In genomic region chr11:86978756-86979608, GRCh38 we compare ENCODE assay signal across 8 cellular contexts. TPM values are rescaled to one million over a fixed set of nuclear protein-coding genes. Genes with fewer than 3 reads are reported as not detected.
DNase-seq lines count a peak whose midpoint lies in the region; ATAC-seq and TF ChIP-seq lines count a peak whose summit lies in the region.

No MANE protein-coding gene starts in this region.

- no peaks in the 10 kb centered on the region for H3K4me1 ChIP-seq in H9 (ENCODE audit: insufficient read depth, low read length)

- TF ChIP-seq CTCF in H9 (conservative IDR thresholded peaks at IDR 0.05) (peak; percentile 70), coronary artery (IDR thresholded peaks at IDR 0.05) (no peak), nephron (IDR thresholded peaks at IDR 0.05; ENCODE audit: unreplicated experiment in 3 of 3) (peak; percentile 39 to 58 (median 41))

- no peak overlapping the region for H2BK120ac ChIP-seq in H9 (ENCODE audit: low read depth, low read length, poor library complexity, severe bottlenecking)

- no peak overlapping the region for H3K4me2 ChIP-seq in H9 (ENCODE audit: insufficient read depth, insufficient read length, low read length)

- H2BK20ac ChIP-seq in H9 (ENCODE audit: low read depth, low read length, poor library complexity, severe bottlenecking), result no peak overlapping the region

- H3K27me3 ChIP-seq in H9 (ENCODE audit: insufficient read depth, low read length), result no peaks in the 10 kb centered on the region

- no peaks in the 10 kb centered on the region for H4K20me1 ChIP-seq in H9 (ENCODE audit: control insufficient read depth, insufficient read depth, insufficient read length)

- no peak overlapping the region for H3K14ac ChIP-seq in H9 (ENCODE audit: insufficient read depth, low read length)

- no peaks in the 10 kb centered on the region for H3K79me1 ChIP-seq in H9 (ENCODE audit: insufficient read depth, low read depth, low read length, poor library complexity, severe bottlenecking)

- no peaks in the 10 kb centered on the region for H3K23me2 ChIP-seq in H9 (ENCODE audit: insufficient read length, low read depth, low read length, poor library complexity, severe bottlenecking)

- no peak overlapping the region for H3K4ac ChIP-seq in H9 (ENCODE audit: low read depth, low read length)

- no peak overlapping the region for H3K9ac ChIP-seq in H9 (ENCODE audit: extremely low read depth, insufficient read length, low read length)

- peak; percentile 1 for DNase-seq in NCI-H146 (lab: John Stamatoyannopoulos, UW)
- no peak for DNase-seq in NCI-H146 treated with DMSO at 0.1 percent for 48 hours (lab: John Stamatoyannopoulos, UW; ENCODE audit: unreplicated experiment)
- DNase-seq in H9, result no peak
- DNase-seq in NCI-H345 treated with DMSO at 0.1 percent for 48 hours (lab: John Stamatoyannopoulos, UW; ENCODE audit: unreplicated experiment), result peak; percentile 5
- DNase-seq in coronary artery (ENCODE audit: low spot score), result no peak

- no peak overlapping the region for H4K8ac ChIP-seq in H9 (replicated peaks; ENCODE audit: insufficient read length, low read depth, low read length)

- no peak overlapping the region for H2AFZ ChIP-seq in H9 (ENCODE audit: low read length)

- no peaks in the 10 kb centered on the region for H3K9me3 Mint-ChIP-seq in H9
- H3K9me3 Mint-ChIP-seq in nephron, result peaks cover 8% of the 10 kb centered on the region

- H3K4me3 ChIP-seq in coronary artery, result peak overlapping the region; percentile 8

- ATAC-seq in HG03460 (IDR thresholded peaks at IDR 0.05; ENCODE audit: unreplicated experiment), result no peak
- ATAC-seq in GM18873 (IDR thresholded peaks at IDR 0.05; ENCODE audit: low FRiP score, unreplicated experiment), result no peak

- H3K27ac ChIP-seq in H9 (ENCODE audit: insufficient read length, low read depth, low read length) (no peak overlapping the region), coronary artery (peak overlapping the region in 1 of 2 donors; percentile 58)

- H4K5ac ChIP-seq in H9 (ENCODE audit: insufficient read length, low read depth, low read length), result no peak overlapping the region

- no peak overlapping the region for H3T11ph ChIP-seq in H9 (ENCODE audit: low read length)

- H3K36me3 Mint-ChIP-seq in H9 (ENCODE audit: insufficient read depth in 1 of 3, low read depth in 3 of 3) (no peaks in the 10 kb centered on the region), nephron (ENCODE audit: low read depth) (peaks cover 8% of the 10 kb centered on the region)

- H3K27ac Mint-ChIP-seq in H9 (no peak overlapping the region), nephron (peak overlapping the region; percentile 7 to 75 (median 14))

- H3K79me2 ChIP-seq in H9 (ENCODE audit: insufficient read depth, low read length), result no peaks in the 10 kb centered on the region

- H3K23ac ChIP-seq in H9 (ENCODE audit: insufficient read length, low read depth, low read length), result no peak overlapping the region

- no peak overlapping the region for H2AK5ac ChIP-seq in H9 (ENCODE audit: insufficient read length, low read length)

- H3K4me1 Mint-ChIP-seq in H9 (no peaks in the 10 kb centered on the region), nephron (peaks cover 23% of the 10 kb centered on the region)

- H2BK5ac ChIP-seq in H9 (ENCODE audit: insufficient read length, low read length), result no peak overlapping the region

- WGBS in H9 (ENCODE audit: extremely low coverage, insufficient read length, low lambda C conversion rate), result no CpG with 5 or more reads among the region's 3 CpGs

- H3K4me3 Mint-ChIP-seq in H9 (no peak overlapping the region), nephron (no peak overlapping the region)

- no peak overlapping the region for H3K56ac ChIP-seq in H9 (ENCODE audit: insufficient read length, low read depth, low read length)

- no peaks in the 10 kb centered on the region for H3K9me3 ChIP-seq in H9 (ENCODE audit: control insufficient read depth, low read depth, low read length)

- H3K18ac ChIP-seq in H9 (ENCODE audit: insufficient read length, low read depth, low read length), result no peak overlapping the region

- H3K27me3 Mint-ChIP-seq in H9 (ENCODE audit: low read depth), result no peaks in the 10 kb centered on the region
- H3K27me3 Mint-ChIP-seq in nephron (ENCODE audit: low read depth), result no peaks in the 10 kb centered on the region

- no peak overlapping the region for H4K91ac ChIP-seq in H9 (ENCODE audit: insufficient read length, low read depth, low read length)

- no peak overlapping the region for H2BK12ac ChIP-seq in H9 (ENCODE audit: insufficient read length, low read depth, low read length)

- no peak overlapping the region for H2BK15ac ChIP-seq in H9 (ENCODE audit: low read depth, low read length)

RNA-seq across cellular contexts. Expression of gene FZD4, which starts 23.8 kb away (rescaled TPM):
- 3.9 and 4.5 TPM in 2 replicates for total RNA-seq in H9 (2021)

RNA-seq across cellular contexts. Expression of gene TMEM135, which starts 58.8 kb away (rescaled TPM):
- 20.9 and 25.2 TPM in 2 replicates for total RNA-seq in H9 (2021)

Comparison
In these comparisons a context has a peak if more than half of its experiments do, and no peak if none do; other contexts are left out.
1. DNase-seq: peak in NCI-H146 (single experiment) and NCI-H345 treated with DMSO at 0.1 percent for 48 hours (single experiment); none in NCI-H146 treated with DMSO at 0.1 percent for 48 hours (single experiment), H9 (single experiment) and coronary artery (single experiment).
2. H3K27ac Mint-ChIP-seq: peak in nephron (3 of 3); none in H9 (0 of 3).